ENCODE assay signal across 8 cellular contexts in genomic region chr9:125241000-125241862, GRCh38. TPM values are rescaled to one million over a fixed set of nuclear protein-coding genes. Genes with fewer than 3 reads are reported as not detected.
A peak's percentile ranks its signal among the peaks of the same experiment; 100 is the strongest.
DNase-seq lines count a peak whose midpoint lies in the region; ATAC-seq and TF ChIP-seq lines count a peak whose summit lies in the region.

Gene HSPA5 (minus strand): TSS chr9:125241343. CDS start chr9:125241126, 217 bp downstream.

- H3K9me3 ChIP-seq in prostate gland: no peaks in the 10 kb centered on the region

- no peaks in the 10 kb centered on the region for H3K27me3 ChIP-seq in prostate gland (replicated peaks; ENCODE audit: insufficient read depth)

- H3K36me3 ChIP-seq in prostate gland: peaks cover 5 to 21% of the 10 kb centered on the region in 2 donors
- H3K36me3 ChIP-seq in urinary bladder (ENCODE audit: insufficient read depth): no peaks in the 10 kb centered on the region

- peak; percentile 82 to 90 for DNase-seq in NCI-H187 (lab: John Stamatoyannopoulos, UW)
- peak; percentile 97 to 100 (median 99) for DNase-seq in T-helper 2 cell
- peak; percentile 99 for DNase-seq in left ventricle myocardium superior
- DNase-seq in prostate gland (ENCODE audit: low spot score): peak; percentile 100

- ATAC-seq in GM18498 (IDR thresholded peaks at IDR 0.05; ENCODE audit: unreplicated experiment) (peak; percentile 92), HG02938 (IDR thresholded peaks at IDR 0.05; ENCODE audit: unreplicated experiment) (peak; percentile 94), left ventricle myocardium superior (peak; percentile 98)

- WGBS in prostate gland: under 1% methylated on average over 53 of the region's 59 CpGs
- WGBS in urinary bladder: under 1% methylated on average over 59 of the region's 59 CpGs

- H3K4me3 ChIP-seq in prostate gland (peak within 1 kb of the TSS; percentile 85 to 93), urinary bladder (ENCODE audit: low read depth, low read length) (peak within 1 kb of the TSS; percentile 76)

- TF ChIP-seq CTCF in prostate gland (IDR thresholded peaks at IDR 0.05): peak in 2 of 4 experiments; percentile 30 to 35

- H3K4me1 ChIP-seq in prostate gland (replicated peaks): peaks cover 4% of the 10 kb centered on the region
- H3K4me1 ChIP-seq in urinary bladder (ENCODE audit: insufficient read depth): no peaks in the 10 kb centered on the region

- peak; percentile 97 for TF ChIP-seq POLR2A in prostate gland (IDR thresholded peaks at IDR 0.05)

- H3K27ac ChIP-seq in angular gyrus (ENCODE audit: low read depth, low read length): peak within 1 kb of the TSS; percentile 94
- H3K27ac ChIP-seq in prostate gland: peak within 1 kb of the TSS; percentile 81 to 94
- H3K27ac ChIP-seq in urinary bladder (ENCODE audit: low read depth): peak within 1 kb of the TSS; percentile 92

- intact Hi-C loops in left ventricle myocardium superior (cut with micrococcal nuclease) (no loop called here), prostate gland (cut with DNase I) (loop anchor here (10.0 kb wide), 1 partner anchor 104 kb away; no protein-coding TSS in a partner anchor)

RNA-seq across cellular contexts. Expression of gene HSPA5, which starts in this region (rescaled TPM):
- 183 TPM for total RNA-seq in left ventricle myocardium superior
- 100 to 1,000 TPM; 215 to 303 TPM for total RNA-seq in prostate gland
- total RNA-seq in urinary bladder: 74.0 TPM
- 132 TPM for polyA plus RNA-seq in urinary bladder

Comparison
In these comparisons a context has a peak if more than half of its experiments do, and no peak if none do; other contexts are left out.
1. Peak in every context shown above with its lines: DNase-seq, ATAC-seq, H3K4me3 ChIP-seq and H3K27ac ChIP-seq.